ENCODE assay signal across 8 cellular contexts in genomic region chr22:25405854-25406509, GRCh38.
DNase-seq lines count a peak whose midpoint lies in the region; ATAC-seq, FAIRE-seq and TF ChIP-seq lines count a peak whose summit lies in the region.

No MANE protein-coding gene starts in this region.

- H3K27me3 ChIP-seq in GM06990 (replicated peaks; ENCODE audit: control insufficient read depth, insufficient read depth, low read length) (no peaks in the 10 kb centered on the region), SJCRH30 (no peaks in the 10 kb centered on the region), fibroblast of lung (ENCODE audit: control insufficient read depth, insufficient read depth, low read length) (no peaks in the 10 kb centered on the region), psoas muscle (ENCODE audit: insufficient read depth in 3 of 3, low read length in 2 of 3) (no peaks in the 10 kb centered on the region)

- H3K9me3 ChIP-seq in SJCRH30 (replicated peaks): no peaks in the 10 kb centered on the region
- no peaks in the 10 kb centered on the region for H3K9me3 ChIP-seq in fibroblast of lung (ENCODE audit: control insufficient read depth, insufficient read depth, low read depth, low read length)
- no peaks in the 10 kb centered on the region for H3K9me3 ChIP-seq in psoas muscle

- intact Hi-C loops in psoas muscle (cut with DNase I): no loop called here

- no peak for FAIRE-seq in GM19239 (lab: Jason Lieb, UNC)

- H3K36me3 ChIP-seq in GM06990 (ENCODE audit: control insufficient read depth, insufficient read depth, low read length) (no peaks in the 10 kb centered on the region), SJCRH30 (no peaks in the 10 kb centered on the region), fibroblast of lung (ENCODE audit: control insufficient read depth, insufficient read depth, low read length) (no peaks in the 10 kb centered on the region), psoas muscle (ENCODE audit: insufficient read depth in 1 of 2, low read depth in 1 of 2) (no peaks in the 10 kb centered on the region)

- peaks cover 26% of the 10 kb centered on the region for H3K79me2 ChIP-seq in fibroblast of lung (ENCODE audit: control insufficient read depth, insufficient read depth, low read length)

- H4K20me1 ChIP-seq in fibroblast of lung (ENCODE audit: control insufficient read depth, extremely low read depth, insufficient read depth, low read length): no peaks in the 10 kb centered on the region

- peak overlapping the region; percentile 26 for H2AFZ ChIP-seq in fibroblast of lung (ENCODE audit: low read length)

- WGBS in psoas muscle, 3 donors: 80 to 81% (median 80%) methylated on average over 19 of the region's 19 CpGs

- peak overlapping the region; percentile 74 for H3K4me2 ChIP-seq in fibroblast of lung (ENCODE audit: extremely low read depth, insufficient read depth, low read length)

- H3K4me1 ChIP-seq in SJCRH30: peaks cover 19% of the 10 kb centered on the region; the same call in 1 of the 2 replicates
- H3K4me1 ChIP-seq in fibroblast of lung (ENCODE audit: control insufficient read depth, extremely low read depth, insufficient read depth, low read length): peaks cover 21% of the 10 kb centered on the region
- peaks cover 16% of the 10 kb centered on the region for H3K4me1 ChIP-seq in psoas muscle

- peak overlapping the region; percentile 67 for H3K4me3 ChIP-seq in GM06990 (replicated peaks; ENCODE audit: low read depth, low read length)
- peak overlapping the region; percentile 76 for H3K4me3 ChIP-seq in SJCRH30
- H3K4me3 ChIP-seq in fibroblast of lung (replicated peaks in 1 of 4; ENCODE audit: control extremely low read depth in 1 of 4, insufficient read depth in 1 of 4, low read depth in 3 of 4, low read length in 4 of 4): peak overlapping the region; percentile 31 to 65 (median 58)
- peak overlapping the region; percentile 79 for H3K4me3 ChIP-seq in psoas muscle

- peak overlapping the region; percentile 60 for H3K9ac ChIP-seq in fibroblast of lung (ENCODE audit: insufficient read depth, low read length)

- TF ChIP-seq CTCF in GM06990 (IDR thresholded peaks at IDR 0.05; ENCODE audit: insufficient read depth, low read length, poor library complexity, severe bottlenecking): no peak
- TF ChIP-seq CTCF in fibroblast of lung (conservative IDR thresholded peaks at IDR 0.05 in 1 of 2, IDR thresholded peaks at IDR 0.05 in 1 of 2; ENCODE audit: low read depth in 1 of 2, low read length in 2 of 2): no peak
- TF ChIP-seq CTCF in psoas muscle (IDR thresholded peaks at IDR 0.05): no peak

- H3K27ac ChIP-seq in SJCRH30 (peak overlapping the region; percentile 31; the same call in 1 of the 2 replicates), fibroblast of lung (ENCODE audit: insufficient read depth, low read length) (peak overlapping the region; percentile 69), psoas muscle (peak overlapping the region; percentile 77)

- DNase-seq in GM06990 (ENCODE audit: extremely low read depth, insufficient read length) (no peak), SJCRH30 (no peak), fibroblast of lung (ENCODE audit: low read depth in 2 of 2) (no peak), psoas muscle (no peak), medulla oblongata (ENCODE audit: extremely low spot score) (no peak), GM19239 (ENCODE audit: insufficient read length, low spot score) (no peak), NCI-H510A (lab: John Stamatoyannopoulos, UW) (no peak)

- no peak for ATAC-seq in psoas muscle
- no peak for ATAC-seq in HG02798 (IDR thresholded peaks at IDR 0.05; ENCODE audit: poor library complexity, unreplicated experiment)
